8 cellular contexts compared by ENCODE assay signal in genomic region chr16:68328151-68328859, GRCh38. TPM values are rescaled to one million over a fixed set of nuclear protein-coding genes. Genes with fewer than 3 reads are reported as not detected.
DNase-seq lines count a peak whose midpoint lies in the region; ATAC-seq, FAIRE-seq and TF ChIP-seq lines count a peak whose summit lies in the region.

No MANE protein-coding gene starts in this region.

- H2AFZ ChIP-seq in HepG2 (ENCODE audit: low read length) = no peak overlapping the region

- no TSS peak for BruUV-seq in HepG2 (replicated peaks; lab: Mats Ljungman, UMichigan)

- TF ChIP-seq RAD21 in HepG2 (CRISPR knock-in tag; IDR thresholded peaks at IDR 0.05) = peak; percentile 96

- H3K4me1 ChIP-seq in colonic mucosa (peaks cover 5% of the 10 kb centered on the region), HepG2 (ENCODE audit: insufficient read depth, low read length) (peaks cover 54% of the 10 kb centered on the region)

- H4K20me1 ChIP-seq in HepG2 (ENCODE audit: insufficient read depth, low read length) = no peaks in the 10 kb centered on the region

- CTCF ChIA-PET in activated CD4-positive, alpha-beta T cell treated with anti-CD3 and anti-CD28 coated beads, Interleukin-2, amount 10 ng/mL, durations not matched to agents 7 days and 5 days (lab: Charles Lee) = interaction anchor here (0.6 to 10.2 kb wide), 20 partner anchors 9 to 782 kb away, joined by 3 to 172 read pairs (median 4); partner anchors contain the start of genes PRMT7, SLC7A6 and SLC7A6OS
- CTCF ChIA-PET in HepG2 (lab: Yijun Ruan, JAX; ENCODE audit: low intra/inter-chr PET ratio, low total read pairs) = interaction anchor here (1.1 to 7.0 kb wide), 3 partner anchors 47 to 70 kb away, joined by 3 to 96 read pairs (median 8); partner anchors contain the start of gene SLC7A6

- TF ChIP-seq CTCF in colonic mucosa (IDR thresholded peaks at IDR 0.05) = peak; percentile 93
- TF ChIP-seq CTCF in HepG2 (CRISPR knock-in tag; IDR thresholded peaks at IDR 0.05) = peak; percentile 96

- in situ Hi-C loops in HepG2 (cut with HindIII; ENCODE audit: extremely low pct_ligation_motif_present, low pct_unique_long_range_greater_than_20kb) = loop anchor here (5.0 kb wide), 1 partner anchor 66 kb away; the partner anchor contains the start of gene SLC7A6

- H3K36me3 ChIP-seq in colonic mucosa = no peaks in the 10 kb centered on the region
- H3K36me3 ChIP-seq in HepG2 (replicated peaks in 1 of 2; ENCODE audit: control insufficient read depth in 1 of 2, insufficient read depth in 2 of 2, low read length in 2 of 2) = peaks cover 3 to 32% of the 10 kb centered on the region in 2 experiments

- peaks cover 35% of the 10 kb centered on the region for H3K36me3 Mint-ChIP-seq in activated CD4-positive, alpha-beta T cell treated with anti-CD3 and anti-CD28 coated beads, Interleukin-2, amount 10 ng/mL, durations not matched to agents 7 days and 5 days (ENCODE audit: low read depth)

- no peaks in the 10 kb centered on the region for H3K27me3 Mint-ChIP-seq in activated CD4-positive, alpha-beta T cell treated with anti-CD3 and anti-CD28 coated beads, Interleukin-2, amount 10 ng/mL, durations not matched to agents 7 days and 5 days

- no peak for TF ChIP-seq POLR2A in HepG2 (IDR thresholded peaks at IDR 0.05; ENCODE audit: insufficient read depth in 1 of 2, low read depth in 2 of 2, low read length in 2 of 2)

- no peaks in the 10 kb centered on the region for H3K27me3 ChIP-seq in colonic mucosa
- H3K27me3 ChIP-seq in HepG2 (ENCODE audit: control insufficient read depth in 1 of 2, insufficient read depth in 2 of 2, low read length in 2 of 2) = no peaks in the 10 kb centered on the region

- no peak overlapping the region for H3K27ac Mint-ChIP-seq in activated CD4-positive, alpha-beta T cell treated with anti-CD3 and anti-CD28 coated beads, Interleukin-2, amount 10 ng/mL, durations not matched to agents 7 days and 5 days

- TF ChIP-seq EP300 in HepG2 (IDR thresholded peaks at IDR 0.05; ENCODE audit: low read depth in 2 of 2, low read length in 2 of 2) (peak in 1 of 2 experiments; percentile 82; a peak in 2 of 4 replicates), HepG2 (CRISPR knock-in tag; IDR thresholded peaks at IDR 0.05; ENCODE audit: borderline replicate concordance) (peak; percentile 28; the same call in 1 of the 2 replicates)

- no peaks in the 10 kb centered on the region for H3K9me3 Mint-ChIP-seq in activated CD4-positive, alpha-beta T cell treated with anti-CD3 and anti-CD28 coated beads, Interleukin-2, amount 10 ng/mL, durations not matched to agents 7 days and 5 days

- H3K9ac ChIP-seq in colonic mucosa (ENCODE audit: low read depth in 2 of 2, low read length in 2 of 2) = no peak overlapping the region
- peak overlapping the region; percentile 25 for H3K9ac ChIP-seq in HepG2 (ENCODE audit: insufficient read depth, low read depth, low read length)

- intact Hi-C loops in colonic mucosa (cut with DNase I) (no loop called here), HepG2 (cut with micrococcal nuclease; ENCODE audit: unreplicated experiment) (loop anchor here (1.0 kb wide), 4 partner anchors 14 to 67 kb away; partner anchors contain the start of gene SLC7A6OS)

- H3K79me2 ChIP-seq in HepG2 (ENCODE audit: insufficient read depth, low read length) = no peaks in the 10 kb centered on the region

- peak; percentile 16 for DNase-seq in NK-92 treated with Interleukin-12 subunit alpha and Interleukin-12 subunit beta, amount 100 ng/mL, for 24 hours (lab: John Stamatoyannopoulos, UW)
- DNase-seq in NK-92 (lab: John Stamatoyannopoulos, UW; ENCODE audit: unreplicated experiment) = no peak
- DNase-seq in NCI-H524 treated with DMSO at 0.1 percent for 48 hours (lab: John Stamatoyannopoulos, UW) = peak; percentile 46
- DNase-seq in activated CD4-positive, alpha-beta T cell treated with anti-CD3 and anti-CD28 coated beads, Interleukin-2, amount 10 ng/mL, durations not matched to agents 7 days and 5 days = peak; percentile 85
- peak; percentile 82 for DNase-seq in colonic mucosa
- DNase-seq in HepG2 (ENCODE audit: low spot score) = peak; percentile 88
- peak; percentile 63 to 69 for DNase-seq in stimulated activated CD4-positive, alpha-beta T cell treated with anti-CD3 and anti-CD28 coated beads, Interleukin-4, amount 100 ng/mL, for 48 hours (ENCODE audit: low read depth in 2 of 2)

- no peaks in the 10 kb centered on the region for H3K9me3 ChIP-seq in colonic mucosa
- no peaks in the 10 kb centered on the region for H3K9me3 ChIP-seq in HepG2 (ENCODE audit: low read length)

- H3K4me3 ChIP-seq in colonic mucosa (no peak overlapping the region), HepG2 (replicated peaks in 1 of 3; ENCODE audit: insufficient read depth in 1 of 3, low read depth in 2 of 3, low read length in 3 of 3) (no peak overlapping the region; a peak in 1 of 6 replicates)

- H3K4me3 Mint-ChIP-seq in activated CD4-positive, alpha-beta T cell treated with anti-CD3 and anti-CD28 coated beads, Interleukin-2, amount 10 ng/mL, durations not matched to agents 7 days and 5 days = no peak overlapping the region

- H3K4me1 Mint-ChIP-seq in activated CD4-positive, alpha-beta T cell treated with anti-CD3 and anti-CD28 coated beads, Interleukin-2, amount 10 ng/mL, durations not matched to agents 7 days and 5 days = peaks cover 29% of the 10 kb centered on the region

- WGBS in HepG2 (ENCODE audit: low lambda C conversion rate) = 37% methylated on average over 13 of the region's 13 CpGs

- H3K27ac ChIP-seq in colonic mucosa = no peak overlapping the region
- H3K27ac ChIP-seq in HepG2 (ENCODE audit: extremely low read length, insufficient read depth, low read length) = peak overlapping the region; percentile 50

- POLR2A ChIA-PET in activated CD4-positive, alpha-beta T cell treated with anti-CD3 and anti-CD28 coated beads, Interleukin-2, amount 10 ng/mL, durations not matched to agents 7 days and 5 days (lab: Charles Lee) = no interaction called here
- POLR2A ChIA-PET in HepG2 (lab: Yijun Ruan, JAX) = interaction anchor here (0.9 to 3.9 kb wide), 6 partner anchors 17 to 91 kb away, joined by 3 to 24 read pairs (median 7); partner anchors contain the start of genes PRMT7, SLC7A6 and SLC7A6OS

- peak; percentile 92 for FAIRE-seq in HepG2 (lab: Jason Lieb, UNC)

- ATAC-seq in HG03439 (IDR thresholded peaks at IDR 0.05; ENCODE audit: unreplicated experiment) (peak; percentile 76), HepG2 (peak; percentile 86)

- H3K4me2 ChIP-seq in HepG2 (ENCODE audit: low read depth, low read length) = peak overlapping the region; percentile 56

RNA-seq across cellular contexts. Expression of gene PRMT7, which starts 17.5 kb away (rescaled TPM):
- total RNA-seq in activated CD4-positive, alpha-beta T cell treated with anti-CD3 and anti-CD28 coated beads, Interleukin-2, amount 10 ng/mL, durations not matched to agents 7 days and 5 days = 10 to 100 TPM; 76.9 TPM
- 10 to 100 TPM; 18.0 to 45.4 TPM for total RNA-seq in colonic mucosa
- 46.7 and 55.0 TPM in 2 replicates for total RNA-seq in HepG2 (2016; rRNA removed; fragmentation: Illumina TruSeq; extraction: Trizol)
- 9.5 and 12.3 TPM in 2 replicates for total RNA-seq in HepG2 (2016; cell fraction: cytosol; rRNA removed; fragmentation: Illumina TruSeq; extraction: Trizol; ENCODE audit: low read depth)
- total RNA-seq in HepG2 (2016; cell fraction: insoluble cytoplasmic fraction; rRNA removed; fragmentation: Illumina TruSeq; extraction: Trizol) = 45.8 and 52.4 TPM in 2 replicates
- 18.9 and 20.2 TPM in 2 replicates for total RNA-seq in HepG2 (2016; cell fraction: membrane; rRNA removed; fragmentation: Illumina TruSeq; extraction: Trizol)
- total RNA-seq in HepG2 (2016; cell fraction: nucleus; rRNA removed; fragmentation: Illumina TruSeq; extraction: Trizol) = 51.3 and 66.0 TPM in 2 replicates
- 47.5 and 53.5 TPM in 2 replicates for polyA plus RNA-seq in HepG2 (2011; rRNA removed)
- 35.5 and 39.1 TPM in 2 replicates for polyA plus RNA-seq in HepG2 (2011; cell fraction: cytosol; rRNA removed)
- 268 and 334 TPM in 2 replicates for polyA plus RNA-seq in HepG2 (2011; cell fraction: nucleus; rRNA removed)
- polyA plus RNA-seq in HepG2 (2012) = 28.1 and 39.6 TPM in 2 replicates
- 4.3 and 4.6 TPM in 2 replicates for polyA plus RNA-seq in HepG2 (2016; cell fraction: cytosol; fragmentation: Illumina TruSeq; extraction: Trizol; ENCODE audit: low read depth)
- polyA plus RNA-seq in HepG2 (2016; cell fraction: insoluble cytoplasmic fraction; fragmentation: Illumina TruSeq; extraction: Trizol; ENCODE audit: low read depth) = 36.4 and 39.2 TPM in 2 replicates
- 6.8 and 7.1 TPM in 2 replicates for polyA plus RNA-seq in HepG2 (2016; cell fraction: membrane; fragmentation: Illumina TruSeq; extraction: Trizol; ENCODE audit: low read depth)
- 109 and 112 TPM in 2 replicates for polyA plus RNA-seq in HepG2 (2016; cell fraction: nucleus; fragmentation: Illumina TruSeq; extraction: Trizol; ENCODE audit: insufficient read depth, low read depth)
- polyA minus RNA-seq in HepG2 (2011; rRNA and poly(A)+ RNA removed; ENCODE audit: low replicate concordance) = 105 and 173 TPM in 2 replicates
- 15.1 and 21.0 TPM in 2 replicates for polyA minus RNA-seq in HepG2 (2011; cell fraction: cytosol; rRNA and poly(A)+ RNA removed)
- polyA minus RNA-seq in HepG2 (2011; cell fraction: nucleus; rRNA and poly(A)+ RNA removed) = 89.8 and 99.8 TPM in 2 replicates

RNA-seq across cellular contexts. Expression of gene SLC7A6OS, which starts 17.6 kb away (rescaled TPM):
- 10 to 100 TPM; 25.9 to 28.6 TPM for total RNA-seq in activated CD4-positive, alpha-beta T cell treated with anti-CD3 and anti-CD28 coated beads, Interleukin-2, amount 10 ng/mL, durations not matched to agents 7 days and 5 days
- 10 to 100 TPM; 15.2 to 16.6 TPM for total RNA-seq in colonic mucosa
- total RNA-seq in HepG2 (2016; rRNA removed; fragmentation: Illumina TruSeq; extraction: Trizol) = 21.5 and 21.6 TPM in 2 replicates
- total RNA-seq in HepG2 (2016; cell fraction: cytosol; rRNA removed; fragmentation: Illumina TruSeq; extraction: Trizol; ENCODE audit: low read depth) = 4.2 and 5.7 TPM in 2 replicates
- 19.7 and 21.7 TPM in 2 replicates for total RNA-seq in HepG2 (2016; cell fraction: insoluble cytoplasmic fraction; rRNA removed; fragmentation: Illumina TruSeq; extraction: Trizol)
- 8.6 and 9.1 TPM in 2 replicates for total RNA-seq in HepG2 (2016; cell fraction: membrane; rRNA removed; fragmentation: Illumina TruSeq; extraction: Trizol)
- 28.4 and 34.8 TPM in 2 replicates for total RNA-seq in HepG2 (2016; cell fraction: nucleus; rRNA removed; fragmentation: Illumina TruSeq; extraction: Trizol)
- polyA plus RNA-seq in HepG2 (2011; rRNA removed) = 11.2 and 12.5 TPM in 2 replicates
- polyA plus RNA-seq in HepG2 (2011; cell fraction: cytosol; rRNA removed) = 6.1 and 9.0 TPM in 2 replicates
- 22.2 and 25.4 TPM in 2 replicates for polyA plus RNA-seq in HepG2 (2011; cell fraction: nucleus; rRNA removed)
- polyA plus RNA-seq in HepG2 (2012) = 12.1 and 13.5 TPM in 2 replicates
- polyA plus RNA-seq in HepG2 (2016; cell fraction: cytosol; fragmentation: Illumina TruSeq; extraction: Trizol; ENCODE audit: low read depth) = 2.2 and 2.4 TPM in 2 replicates
- 19.5 and 20.3 TPM in 2 replicates for polyA plus RNA-seq in HepG2 (2016; cell fraction: insoluble cytoplasmic fraction; fragmentation: Illumina TruSeq; extraction: Trizol; ENCODE audit: low read depth)
- polyA plus RNA-seq in HepG2 (2016; cell fraction: membrane; fragmentation: Illumina TruSeq; extraction: Trizol; ENCODE audit: low read depth) = 4.3 and 4.5 TPM in 2 replicates
- polyA plus RNA-seq in HepG2 (2016; cell fraction: nucleus; fragmentation: Illumina TruSeq; extraction: Trizol; ENCODE audit: insufficient read depth, low read depth) = 37.7 and 42.1 TPM in 2 replicates
- polyA minus RNA-seq in HepG2 (2011; rRNA and poly(A)+ RNA removed; ENCODE audit: low replicate concordance) = 8.8 and 15.1 TPM in 2 replicates
- 4.7 and 4.9 TPM in 2 replicates for polyA minus RNA-seq in HepG2 (2011; cell fraction: cytosol; rRNA and poly(A)+ RNA removed)
- polyA minus RNA-seq in HepG2 (2011; cell fraction: nucleus; rRNA and poly(A)+ RNA removed) = 26.7 and 28.5 TPM in 2 replicates
